In the genomic region with DNA sequence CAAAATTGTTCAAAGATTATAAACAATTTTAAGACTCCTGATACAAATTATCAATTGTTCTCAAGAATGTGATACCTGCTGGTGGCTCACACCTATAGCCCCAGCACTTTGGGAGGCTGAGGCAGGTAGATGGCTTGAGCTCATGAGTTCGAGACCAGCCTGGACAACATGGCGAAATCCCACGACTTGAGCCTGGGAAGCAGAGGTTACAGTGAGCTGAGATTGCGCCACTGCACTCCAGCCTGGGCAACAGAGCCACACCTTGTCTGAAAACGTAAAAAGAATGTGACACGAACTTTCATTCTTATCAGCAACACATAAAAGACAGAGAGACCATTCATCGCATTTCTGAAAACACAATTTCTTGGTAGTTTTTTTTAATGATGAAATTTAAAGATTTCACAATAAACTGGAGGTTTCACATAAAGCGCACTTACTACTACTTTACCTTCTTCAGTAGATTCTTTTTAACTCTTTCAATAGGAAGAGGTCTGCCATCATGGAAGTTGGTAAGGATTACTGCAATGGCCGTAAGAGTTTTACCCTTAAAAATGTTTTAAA, we compare ENCODE assay signal across 22 cellular contexts. TPM values are rescaled to one million over a fixed set of nuclear protein-coding genes. Genes with fewer than 3 reads are reported as not detected.
DNase-seq lines count a peak whose midpoint lies in the region; ATAC-seq, FAIRE-seq and TF ChIP-seq lines count a peak whose summit lies in the region.
"Had no signal": no experiment of that assay in that cellular context is flagged by ENCODE, and none has a peak within 500 bp of the region (broad histone marks: within the 10 kb centered on the region; RNA-seq: fewer than 3 reads in every experiment).

No MANE protein-coding gene starts in this region.

- TF ChIP-seq RAD21 in HepG2 (CRISPR knock-in tag; IDR thresholded peaks at IDR 0.05): no peak

- peaks cover 0 to 28% of the 10 kb centered on the region in 2 experiments; a peak in 2 of 5 replicates for H3K36me3 ChIP-seq in HepG2 (replicated peaks in 1 of 2; ENCODE audit: control insufficient read depth in 1 of 2, insufficient read depth in 2 of 2, low read length in 2 of 2)
- H3K36me3 ChIP-seq in right lobe of liver: peaks cover 0 to 16% (median 2%) of the 10 kb centered on the region in 4 donors
- peaks cover 4 to 7% of the 10 kb centered on the region in 2 experiments for H3K36me3 ChIP-seq in trophoblast cell (ENCODE audit: control insufficient read depth in 1 of 2, insufficient read depth in 2 of 2, low read length in 2 of 2)

- no peak for FAIRE-seq in HepG2 (lab: Jason Lieb, UNC)
- FAIRE-seq: A204.1, D721Med, GM12891, GM18507 had no signal

- H3K4me3 ChIP-seq in HepG2 (replicated peaks in 1 of 3; ENCODE audit: insufficient read depth in 1 of 3, low read depth in 2 of 3, low read length in 3 of 3) (no peak overlapping the region), right lobe of liver (no peak overlapping the region), trophoblast cell (ENCODE audit: low read depth, low read length) (no peak overlapping the region)
- H3K4me3 ChIP-seq: BLaER1 had no signal

- TF ChIP-seq POLR2A in HepG2 (IDR thresholded peaks at IDR 0.05; ENCODE audit: insufficient read depth in 1 of 2, low read depth in 2 of 2, low read length in 2 of 2): no peak
- TF ChIP-seq POLR2A in right lobe of liver (IDR thresholded peaks at IDR 0.05): no peak

- TF ChIP-seq EP300 in HepG2 (IDR thresholded peaks at IDR 0.05; ENCODE audit: low read depth in 2 of 2, low read length in 2 of 2) (no peak), HepG2 (CRISPR knock-in tag; IDR thresholded peaks at IDR 0.05; ENCODE audit: borderline replicate concordance) (no peak)

- H2BK12ac ChIP-seq in trophoblast cell (ENCODE audit: low read length): no peak overlapping the region

- H3K4me2 ChIP-seq in HepG2 (ENCODE audit: low read depth, low read length) (no peak overlapping the region), trophoblast cell (ENCODE audit: low read length) (no peak overlapping the region)
- H3K4me2 ChIP-seq: BLaER1 had no signal

- BruUV-seq in HepG2 (replicated peaks; lab: Mats Ljungman, UMichigan): no TSS peak

- H3K27ac ChIP-seq in HepG2 (ENCODE audit: extremely low read length, insufficient read depth, low read length) (no peak overlapping the region), right lobe of liver (no peak overlapping the region), trophoblast cell (ENCODE audit: low read depth, low read length) (no peak overlapping the region)
- H3K27ac ChIP-seq: BLaER1 had no signal

- no peaks in the 10 kb centered on the region for H4K20me1 ChIP-seq in HepG2 (ENCODE audit: insufficient read depth, low read length)
- H4K20me1 ChIP-seq: BLaER1 had no signal

- H3K79me1 ChIP-seq in trophoblast cell (ENCODE audit: low read length): no peaks in the 10 kb centered on the region

- no peaks in the 10 kb centered on the region for H3K9me3 ChIP-seq in HepG2 (ENCODE audit: low read length)
- no peaks in the 10 kb centered on the region for H3K9me3 ChIP-seq in right lobe of liver
- H3K9me3 ChIP-seq in trophoblast cell (ENCODE audit: insufficient read depth, low read depth, low read length): no peaks in the 10 kb centered on the region
- H3K9me3 ChIP-seq: BE2C, BLaER1 had no signal

- H4K8ac ChIP-seq in trophoblast cell (ENCODE audit: low read depth, low read length): no peak overlapping the region

- no peak for ATAC-seq in HepG2
- ATAC-seq in right lobe of liver: no peak

- H3K27me3 ChIP-seq in HepG2 (ENCODE audit: control insufficient read depth in 1 of 2, insufficient read depth in 2 of 2, low read length in 2 of 2) (no peaks in the 10 kb centered on the region), right lobe of liver (no peaks in the 10 kb centered on the region), trophoblast cell (ENCODE audit: insufficient read depth, low read length) (no peaks in the 10 kb centered on the region)
- H3K27me3 ChIP-seq: BE2C, BLaER1 had no signal

- no peak overlapping the region for H4K91ac ChIP-seq in trophoblast cell (ENCODE audit: low read depth, low read length)

- H2AFZ ChIP-seq in HepG2 (ENCODE audit: low read length): no peak overlapping the region
- no peak overlapping the region for H2AFZ ChIP-seq in trophoblast cell (ENCODE audit: insufficient read depth, low read length, poor library complexity)

- no peak overlapping the region for H3K14ac ChIP-seq in trophoblast cell (ENCODE audit: low read length)

- H2AK5ac ChIP-seq in trophoblast cell (ENCODE audit: low read length): no peak overlapping the region

- H3K23ac ChIP-seq in trophoblast cell (ENCODE audit: low read length): no peak overlapping the region

- H3K18ac ChIP-seq in trophoblast cell (ENCODE audit: low read length): no peak overlapping the region

- H2BK120ac ChIP-seq in trophoblast cell (ENCODE audit: insufficient read depth, low read length, poor library complexity): no peak overlapping the region

- TF ChIP-seq CTCF in HepG2 (CRISPR knock-in tag; IDR thresholded peaks at IDR 0.05): no peak
- no peak for TF ChIP-seq CTCF in right lobe of liver (IDR thresholded peaks at IDR 0.05)

- H4K12ac ChIP-seq in trophoblast cell (ENCODE audit: low read depth, low read length): no peak overlapping the region

- H3K4me1 ChIP-seq in HepG2 (ENCODE audit: insufficient read depth, low read length) (no peaks in the 10 kb centered on the region), right lobe of liver (no peaks in the 10 kb centered on the region), trophoblast cell (ENCODE audit: control insufficient read depth in 1 of 2, insufficient read depth in 2 of 2, low read length in 2 of 2) (no peaks in the 10 kb centered on the region)
- H3K4me1 ChIP-seq: BE2C, BLaER1 had no signal

- H3K9ac ChIP-seq in HepG2 (ENCODE audit: insufficient read depth, low read depth, low read length) (no peak overlapping the region), trophoblast cell (ENCODE audit: low read length) (no peak overlapping the region)
- H3K9ac ChIP-seq: BLaER1 had no signal

- no peak overlapping the region for H2BK5ac ChIP-seq in trophoblast cell (ENCODE audit: low read depth, low read length, poor library complexity)

- H3K79me2 ChIP-seq in HepG2 (ENCODE audit: insufficient read depth, low read length) (no peaks in the 10 kb centered on the region), trophoblast cell (ENCODE audit: control insufficient read depth, insufficient read depth, low read length, poor library complexity) (no peaks in the 10 kb centered on the region)

- in situ Hi-C loops in HepG2 (cut with HindIII; ENCODE audit: extremely low pct_ligation_motif_present, low pct_unique_long_range_greater_than_20kb): no loop called here

- DNase-seq in HepG2 (ENCODE audit: low spot score): peak; percentile 7
- no peak for DNase-seq in right lobe of liver
- peak; percentile 29 for DNase-seq in amniotic epithelial cell (ENCODE audit: low read depth)
- DNase-seq in trophoblast cell: peak; percentile 70 to 93
- no peak for DNase-seq in SW480 (ENCODE audit: low spot score)
- no peak for DNase-seq in GM19240 (ENCODE audit: insufficient read length, low spot score)
- DNase-seq: 8988T; ACHN; BE2C; C1 segment of cervical spinal cord; Calu3; CD4-positive, alpha-beta memory T cell; CD4-positive, CD25-positive, alpha-beta regulatory T cell; CD8-positive, alpha-beta memory T cell; COR-L47; DMS79 treated with DMSO at 0.1 percent for 48 hours; GF-D8 had no signal

- POLR2A ChIA-PET in HepG2 (lab: Yijun Ruan, JAX): no interaction called here

- H3K4ac ChIP-seq in trophoblast cell (ENCODE audit: low read depth, low read length): no peak overlapping the region

- CTCF ChIA-PET in HepG2 (lab: Yijun Ruan, JAX; ENCODE audit: low intra/inter-chr PET ratio, low total read pairs): no interaction called here

- WGBS in HepG2 (ENCODE audit: low lambda C conversion rate): 89% methylated on average over 7 of the region's 9 CpGs
- 86% methylated on average over 9 of the region's 9 CpGs for WGBS in right lobe of liver (ENCODE audit: insufficient coverage, low coverage, low lambda C conversion rate, missing lambda C conversion rate)
- no CpG with 5 or more reads among the region's 9 CpGs for WGBS in trophoblast cell (ENCODE audit: extremely low coverage, insufficient coverage, insufficient read length)

- intact Hi-C loops in HepG2 (cut with micrococcal nuclease; ENCODE audit: unreplicated experiment) (no loop called here), right lobe of liver (cut with DNase I) (no loop called here)

RNA-seq across cellular contexts. Expression of a gene that starts 18.5 kb away (rescaled TPM):
- total RNA-seq in HepG2 (2016; rRNA removed; fragmentation: Illumina TruSeq; extraction: Trizol): 22.9 and 39.8 TPM in 2 replicates
- 2.1 and 3.1 TPM in 2 replicates for total RNA-seq in HepG2 (2016; cell fraction: cytosol; rRNA removed; fragmentation: Illumina TruSeq; extraction: Trizol; ENCODE audit: low read depth)
- total RNA-seq in HepG2 (2016; cell fraction: insoluble cytoplasmic fraction; rRNA removed; fragmentation: Illumina TruSeq; extraction: Trizol): 22.9 and 39.1 TPM in 2 replicates
- 3.9 and 4.4 TPM in 2 replicates for total RNA-seq in HepG2 (2016; cell fraction: membrane; rRNA removed; fragmentation: Illumina TruSeq; extraction: Trizol)
- 22.1 and 23.0 TPM in 2 replicates for total RNA-seq in HepG2 (2016; cell fraction: nucleus; rRNA removed; fragmentation: Illumina TruSeq; extraction: Trizol)
- 8.4 and 12.0 TPM in 2 replicates for polyA plus RNA-seq in HepG2 (2011; rRNA removed)
- polyA plus RNA-seq in HepG2 (2011; cell fraction: cytosol; rRNA removed): 3.7 and 5.6 TPM in 2 replicates
- polyA plus RNA-seq in HepG2 (2011; cell fraction: nucleus; rRNA removed): 8.3 and 10.1 TPM in 2 replicates
- 11.4 and 13.4 TPM in 2 replicates for polyA plus RNA-seq in HepG2 (2012)
- 0.24 and 0.36 TPM in 2 replicates for polyA plus RNA-seq in HepG2 (2016; cell fraction: cytosol; fragmentation: Illumina TruSeq; extraction: Trizol; ENCODE audit: low read depth)
- 18.8 and 19.2 TPM in 2 replicates for polyA plus RNA-seq in HepG2 (2016; cell fraction: insoluble cytoplasmic fraction; fragmentation: Illumina TruSeq; extraction: Trizol; ENCODE audit: low read depth)
- polyA plus RNA-seq in HepG2 (2016; cell fraction: membrane; fragmentation: Illumina TruSeq; extraction: Trizol; ENCODE audit: low read depth): 0.94 and 1.2 TPM in 2 replicates
- polyA plus RNA-seq in HepG2 (2016; cell fraction: nucleus; fragmentation: Illumina TruSeq; extraction: Trizol; ENCODE audit: insufficient read depth, low read depth): 19.3 and 20.9 TPM in 2 replicates
- polyA minus RNA-seq in HepG2 (2011; rRNA and poly(A)+ RNA removed; ENCODE audit: low replicate concordance): 10.1 and 40.5 TPM in 2 replicates
- 15.8 and 18.4 TPM in 2 replicates for polyA minus RNA-seq in HepG2 (2011; cell fraction: cytosol; rRNA and poly(A)+ RNA removed)
- polyA minus RNA-seq in HepG2 (2011; cell fraction: nucleus; rRNA and poly(A)+ RNA removed): 31.4 and 39.4 TPM in 2 replicates
- 10 to 100 TPM; 10.5 to 14.6 (median 12.3) TPM for total RNA-seq in right lobe of liver
- polyA plus RNA-seq in trophoblast cell (2013): 10.0 and 10.3 TPM in 2 replicates

Comparison
In these comparisons a context has a peak if more than half of its experiments do, and no peak if none do; other contexts are left out.
1. DNase-seq: peak in HepG2 (single experiment), amniotic epithelial cell (single experiment) and trophoblast cell (2 of 2); none in right lobe of liver (0 of 3), SW480 (single experiment) and GM19240 (single experiment).